In the genomic region with DNA sequence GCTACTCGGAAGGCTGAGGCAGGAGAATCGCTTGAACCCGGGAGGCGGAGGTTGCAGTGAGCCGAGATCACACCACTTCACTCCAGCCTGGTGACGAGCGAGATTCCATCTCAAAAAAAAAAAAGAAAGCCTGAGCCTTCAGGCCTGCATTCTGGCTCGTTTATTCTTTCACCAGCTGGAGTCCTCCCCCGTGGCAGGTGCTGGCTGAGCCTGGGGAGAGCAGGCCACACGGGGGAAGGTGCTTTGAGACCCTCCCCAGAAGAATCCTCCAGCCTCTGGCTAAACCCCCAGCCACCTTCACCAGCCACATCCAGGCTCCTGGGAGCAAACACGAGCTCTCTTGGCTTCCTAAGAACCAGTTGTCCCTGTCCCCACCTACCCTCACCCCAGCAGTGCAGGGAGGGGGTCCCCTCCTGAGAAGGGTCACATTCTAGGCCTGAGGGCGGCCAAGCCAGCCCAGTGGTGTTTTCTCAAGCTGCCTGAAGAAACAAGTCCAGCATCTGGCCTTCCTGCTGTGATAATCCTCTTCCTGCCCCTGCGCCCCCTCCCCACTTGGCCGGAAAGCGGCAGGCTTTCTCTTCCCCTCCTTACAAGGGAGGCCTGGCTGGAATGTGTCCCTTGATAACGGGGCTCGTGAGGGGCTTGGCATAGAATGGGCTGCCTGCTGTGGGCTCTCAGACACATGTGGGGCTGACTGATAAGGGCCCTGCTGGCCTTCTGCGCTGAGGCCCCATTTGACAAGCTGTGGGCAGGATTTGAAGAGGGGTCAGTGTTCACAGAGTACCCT, we compare ENCODE assay signal across 1 cellular context.
TF ChIP-seq lines count a peak whose summit lies in the region.

No MANE protein-coding gene starts in this region.

TF ChIP-seq in K562, 482 proteins besides CTCF, POLR2A, EP300 and RAD21 (continued from another document and continues in another):
- TF ChIP-seq, protein P1, sequence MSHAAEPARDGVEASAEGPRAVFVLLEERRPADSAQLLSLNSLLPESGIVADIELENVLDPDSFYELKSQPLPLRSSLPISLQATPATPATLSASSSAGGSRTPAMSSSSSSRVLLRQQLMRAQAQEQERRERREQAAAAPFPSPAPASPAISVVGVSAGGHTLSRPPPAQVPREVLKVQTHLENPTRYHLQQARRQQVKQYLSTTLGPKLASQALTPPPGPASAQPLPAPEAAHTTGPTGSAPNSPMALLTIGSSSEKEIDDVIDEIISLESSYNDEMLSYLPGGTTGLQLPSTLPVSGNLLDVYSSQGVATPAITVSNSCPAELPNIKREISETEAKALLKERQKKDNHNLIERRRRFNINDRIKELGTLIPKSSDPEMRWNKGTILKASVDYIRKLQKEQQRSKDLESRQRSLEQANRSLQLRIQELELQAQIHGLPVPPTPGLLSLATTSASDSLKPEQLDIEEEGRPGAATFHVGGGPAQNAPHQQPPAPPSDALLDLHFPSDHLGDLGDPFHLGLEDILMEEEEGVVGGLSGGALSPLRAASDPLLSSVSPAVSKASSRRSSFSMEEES (CRISPR knock-in tag; IDR thresholded peaks at IDR 0.05) = peak; percentile 21; the same call in 1 of the 2 replicates
- TF ChIP-seq, protein P2, sequence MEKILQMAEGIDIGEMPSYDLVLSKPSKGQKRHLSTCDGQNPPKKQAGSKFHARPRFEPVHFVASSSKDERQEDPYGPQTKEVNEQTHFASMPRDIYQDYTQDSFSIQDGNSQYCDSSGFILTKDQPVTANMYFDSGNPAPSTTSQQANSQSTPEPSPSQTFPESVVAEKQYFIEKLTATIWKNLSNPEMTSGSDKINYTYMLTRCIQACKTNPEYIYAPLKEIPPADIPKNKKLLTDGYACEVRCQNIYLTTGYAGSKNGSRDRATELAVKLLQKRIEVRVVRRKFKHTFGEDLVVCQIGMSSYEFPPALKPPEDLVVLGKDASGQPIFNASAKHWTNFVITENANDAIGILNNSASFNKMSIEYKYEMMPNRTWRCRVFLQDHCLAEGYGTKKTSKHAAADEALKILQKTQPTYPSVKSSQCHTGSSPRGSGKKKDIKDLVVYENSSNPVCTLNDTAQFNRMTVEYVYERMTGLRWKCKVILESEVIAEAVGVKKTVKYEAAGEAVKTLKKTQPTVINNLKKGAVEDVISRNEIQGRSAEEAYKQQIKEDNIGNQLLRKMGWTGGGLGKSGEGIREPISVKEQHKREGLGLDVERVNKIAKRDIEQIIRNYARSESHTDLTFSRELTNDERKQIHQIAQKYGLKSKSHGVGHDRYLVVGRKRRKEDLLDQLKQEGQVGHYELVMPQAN (IDR thresholded peaks at IDR 0.05; ENCODE audit: borderline replicate concordance) = no peak
- TF ChIP-seq HDAC2 (IDR thresholded peaks at IDR 0.05) (peak; percentile 92; the same call in 1 of the 2 replicates), ZNF507 (tag; conservative IDR thresholded peaks at IDR 0.05) (peak; percentile 79), ELF1 (tag; IDR thresholded peaks at IDR 0.05) (no peak), MYBL2 (IDR thresholded peaks at IDR 0.05; ENCODE audit: low read depth) (no peak; the same call in 1 of the 2 replicates), MYBL2 (CRISPR knock-in tag; IDR thresholded peaks at IDR 0.05; ENCODE audit: borderline replicate concordance) (no peak), HDGF (IDR thresholded peaks at IDR 0.05) (no peak), TCF3 (CRISPR knock-in tag; IDR thresholded peaks at IDR 0.05) (peak; percentile 100), NUFIP1 (IDR thresholded peaks at IDR 0.05; ENCODE audit: partially characterized antibody) (peak; percentile 34), PPARD (CRISPR knock-in tag; IDR thresholded peaks at IDR 0.05) (no peak), ATF7 (IDR thresholded peaks at IDR 0.05) (peak; percentile 73; the same call in 1 of the 2 replicates), WHSC1 (IDR thresholded peaks at IDR 0.05; ENCODE audit: low read length) (no peak), GTF2F1 (IDR thresholded peaks at IDR 0.05; ENCODE audit: low read depth, low read length) (no peak), ZNF639 (CRISPR knock-in tag; conservative IDR thresholded peaks at IDR 0.05 in 1 of 2, IDR thresholded peaks at IDR 0.05 in 1 of 2) (peak in 1 of 2 experiments; percentile 73; a peak in 2 of 4 replicates), MECOM (CRISPR knock-in tag; IDR thresholded peaks at IDR 0.05) (peak; percentile 60; the same call in 1 of the 2 replicates), ZNF282 (CRISPR knock-in tag; IDR thresholded peaks at IDR 0.05) (no peak), ETS2 (tag; IDR thresholded peaks at IDR 0.05; ENCODE audit: borderline replicate concordance, poor library complexity, severe bottlenecking) (no peak), TAF15 (IDR thresholded peaks at IDR 0.05; ENCODE audit: low read depth, low read length) (no peak), POLR2H (tag; IDR thresholded peaks at IDR 0.05; ENCODE audit: low read depth) (no peak), ZNF586 (CRISPR knock-in tag; conservative IDR thresholded peaks at IDR 0.05) (no peak), MEF2D (tag; conservative IDR thresholded peaks at IDR 0.05; ENCODE audit: low read depth) (peak; percentile 55; the same call in 1 of the 2 replicates), ZNF23 (CRISPR knock-in tag; IDR thresholded peaks at IDR 0.05) (no peak), RBM17 (IDR thresholded peaks at IDR 0.05; ENCODE audit: borderline replicate concordance, low read depth, low read length) (no peak), CBX8 (IDR thresholded peaks at IDR 0.05; ENCODE audit: borderline replicate concordance, extremely low read depth, low read depth, low read length, poor library complexity, severe bottlenecking) (no peak), XRCC3 (IDR thresholded peaks at IDR 0.05) (no peak), C11orf30 (IDR thresholded peaks at IDR 0.05; ENCODE audit: low read depth) (no peak), AFF1 (IDR thresholded peaks at IDR 0.05; ENCODE audit: low read depth in 1 of 2, partially characterized antibody in 2 of 2) (no peak), SMAD1 (IDR thresholded peaks at IDR 0.05; ENCODE audit: low read depth, low read length, partially characterized antibody) (peak; percentile 54), SMC3 (conservative IDR thresholded peaks at IDR 0.05; ENCODE audit: insufficient read depth, low read depth, low read length) (no peak), ZNF655 (CRISPR knock-in tag; IDR thresholded peaks at IDR 0.05) (no peak), TGIF2 (CRISPR knock-in tag; IDR thresholded peaks at IDR 0.05) (no peak), CTBP1 (IDR thresholded peaks at IDR 0.05; ENCODE audit: borderline replicate concordance) (peak; percentile 93), KAT7 (CRISPR knock-in tag; IDR thresholded peaks at IDR 0.05; ENCODE audit: borderline replicate concordance) (peak; percentile 82; the same call in 1 of the 2 replicates), ZNF589 (CRISPR knock-in tag; IDR thresholded peaks at IDR 0.05; ENCODE audit: low read depth) (peak; percentile 96), TAF7 (tag; IDR thresholded peaks at IDR 0.05) (no peak), SIRT6 (IDR thresholded peaks at IDR 0.05; ENCODE audit: low read depth, low read length) (no peak), MAZ (CRISPR knock-in tag; conservative IDR thresholded peaks at IDR 0.05 in 1 of 2, IDR thresholded peaks at IDR 0.05 in 1 of 2) (peak; percentile 97 to 98), SLC30A9 (CRISPR knock-in tag; IDR thresholded peaks at IDR 0.05) (no peak), ZNF143 (CRISPR knock-in tag; IDR thresholded peaks at IDR 0.05) (no peak)
- TF ChIP-seq, protein P3, sequence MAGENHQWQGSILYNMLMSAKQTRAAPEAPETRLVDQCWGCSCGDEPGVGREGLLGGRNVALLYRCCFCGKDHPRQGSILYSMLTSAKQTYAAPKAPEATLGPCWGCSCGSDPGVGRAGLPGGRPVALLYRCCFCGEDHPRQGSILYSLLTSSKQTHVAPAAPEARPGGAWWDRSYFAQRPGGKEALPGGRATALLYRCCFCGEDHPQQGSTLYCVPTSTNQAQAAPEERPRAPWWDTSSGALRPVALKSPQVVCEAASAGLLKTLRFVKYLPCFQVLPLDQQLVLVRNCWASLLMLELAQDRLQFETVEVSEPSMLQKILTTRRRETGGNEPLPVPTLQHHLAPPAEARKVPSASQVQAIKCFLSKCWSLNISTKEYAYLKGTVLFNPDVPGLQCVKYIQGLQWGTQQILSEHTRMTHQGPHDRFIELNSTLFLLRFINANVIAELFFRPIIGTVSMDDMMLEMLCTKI (IDR thresholded peaks at IDR 0.05; ENCODE audit: partially characterized antibody) = no peak
- TF ChIP-seq, protein P4, sequence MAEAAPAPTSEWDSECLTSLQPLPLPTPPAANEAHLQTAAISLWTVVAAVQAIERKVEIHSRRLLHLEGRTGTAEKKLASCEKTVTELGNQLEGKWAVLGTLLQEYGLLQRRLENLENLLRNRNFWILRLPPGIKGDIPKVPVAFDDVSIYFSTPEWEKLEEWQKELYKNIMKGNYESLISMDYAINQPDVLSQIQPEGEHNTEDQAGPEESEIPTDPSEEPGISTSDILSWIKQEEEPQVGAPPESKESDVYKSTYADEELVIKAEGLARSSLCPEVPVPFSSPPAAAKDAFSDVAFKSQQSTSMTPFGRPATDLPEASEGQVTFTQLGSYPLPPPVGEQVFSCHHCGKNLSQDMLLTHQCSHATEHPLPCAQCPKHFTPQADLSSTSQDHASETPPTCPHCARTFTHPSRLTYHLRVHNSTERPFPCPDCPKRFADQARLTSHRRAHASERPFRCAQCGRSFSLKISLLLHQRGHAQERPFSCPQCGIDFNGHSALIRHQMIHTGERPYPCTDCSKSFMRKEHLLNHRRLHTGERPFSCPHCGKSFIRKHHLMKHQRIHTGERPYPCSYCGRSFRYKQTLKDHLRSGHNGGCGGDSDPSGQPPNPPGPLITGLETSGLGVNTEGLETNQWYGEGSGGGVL (CRISPR knock-in tag; IDR thresholded peaks at IDR 0.05) = no peak
- TF ChIP-seq, protein P5, sequence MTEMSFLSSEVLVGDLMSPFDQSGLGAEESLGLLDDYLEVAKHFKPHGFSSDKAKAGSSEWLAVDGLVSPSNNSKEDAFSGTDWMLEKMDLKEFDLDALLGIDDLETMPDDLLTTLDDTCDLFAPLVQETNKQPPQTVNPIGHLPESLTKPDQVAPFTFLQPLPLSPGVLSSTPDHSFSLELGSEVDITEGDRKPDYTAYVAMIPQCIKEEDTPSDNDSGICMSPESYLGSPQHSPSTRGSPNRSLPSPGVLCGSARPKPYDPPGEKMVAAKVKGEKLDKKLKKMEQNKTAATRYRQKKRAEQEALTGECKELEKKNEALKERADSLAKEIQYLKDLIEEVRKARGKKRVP (CRISPR knock-in tag; IDR thresholded peaks at IDR 0.05) = 0 out of 2 replicates have a peak, but pooled peaks have one; percentile 18
- TF ChIP-seq, protein P6, sequence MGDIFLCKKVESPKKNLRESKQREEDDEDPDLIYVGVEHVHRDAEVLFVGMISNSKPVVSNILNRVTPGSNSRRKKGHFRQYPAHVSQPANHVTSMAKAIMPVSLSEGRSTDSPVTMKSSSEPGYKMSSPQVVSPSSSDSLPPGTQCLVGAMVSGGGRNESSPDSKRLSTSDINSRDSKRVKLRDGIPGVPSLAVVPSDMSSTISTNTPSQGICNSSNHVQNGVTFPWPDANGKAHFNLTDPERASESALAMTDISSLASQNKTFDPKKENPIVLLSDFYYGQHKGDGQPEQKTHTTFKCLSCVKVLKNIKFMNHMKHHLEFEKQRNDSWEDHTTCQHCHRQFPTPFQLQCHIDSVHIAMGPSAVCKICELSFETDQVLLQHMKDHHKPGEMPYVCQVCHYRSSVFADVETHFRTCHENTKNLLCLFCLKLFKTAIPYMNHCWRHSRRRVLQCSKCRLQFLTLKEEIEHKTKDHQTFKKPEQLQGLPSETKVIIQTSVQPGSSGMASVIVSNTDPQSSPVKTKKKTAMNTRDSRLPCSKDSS (IDR thresholded peaks at IDR 0.05; ENCODE audit: low read depth, partially characterized antibody) = no peak
